ENCODE assay signal across 34 cellular contexts in genomic region chr9:105226055-105226454, GRCh38. TPM values are rescaled to one million over a fixed set of nuclear protein-coding genes. Genes with fewer than 3 reads are reported as not detected.
A peak's percentile ranks its signal among the peaks of the same experiment; 100 is the strongest.
DNase-seq lines count a peak whose midpoint lies in the region; ATAC-seq, FAIRE-seq and TF ChIP-seq lines count a peak whose summit lies in the region.
"Had no signal": no experiment of that assay in that cellular context is flagged by ENCODE, and none has a peak within 500 bp of the region (broad histone marks: within the 10 kb centered on the region; RNA-seq: fewer than 3 reads in every experiment).

No MANE protein-coding gene starts in this region.

- no peak for TF ChIP-seq POLR2A in gastrocnemius medialis (IDR thresholded peaks at IDR 0.05)

- intact Hi-C loops in gastrocnemius medialis (cut with DNase I; ENCODE audit: low total_unique reads), result no loop called here

- H3K9ac ChIP-seq in GM23248, result no peak overlapping the region
- H3K9ac ChIP-seq: BLaER1; BLaER1 treated with 17β-estradiol and CSF1 and Interleukin-3, amounts not matched to agents 10 nM and 100 nM had no signal

- H3K9me2 ChIP-seq in GM23248 (ENCODE audit: insufficient read depth), result no peaks in the 10 kb centered on the region

- H3K9me3 ChIP-seq in GM23248 (ENCODE audit: low read depth), result peaks cover 9% of the 10 kb centered on the region
- peaks cover 0 to 8% (median 0%) of the 10 kb centered on the region in 3 donors for H3K9me3 ChIP-seq in gastrocnemius medialis
- H3K9me3 ChIP-seq: BE2C had no signal

- no peaks in the 10 kb centered on the region for H3K79me2 ChIP-seq in GM23248 (ENCODE audit: insufficient read depth)

- in situ Hi-C loops in GM23248 (cut with MboI) (no loop called here), gastrocnemius medialis (cut with MboI; ENCODE audit: low sequenced_read_pairs in 4 of 4) (no loop called here)

- H3K27me3 ChIP-seq in GM23248 (replicated peaks; ENCODE audit: insufficient read depth) (no peaks in the 10 kb centered on the region), gastrocnemius medialis (no peaks in the 10 kb centered on the region)
- H3K27me3 ChIP-seq: BE2C; BLaER1; BLaER1 treated with 17β-estradiol and CSF1 and Interleukin-3, amounts not matched to agents 10 nM and 100 nM had no signal

- H3K27ac ChIP-seq in GM23248, result no peak overlapping the region
- peak overlapping the region; percentile 5 for H3K27ac ChIP-seq in caudate nucleus (ENCODE audit: low read depth, low read length)
- no peak overlapping the region for H3K27ac ChIP-seq in gastrocnemius medialis
- H3K27ac ChIP-seq: 22Rv1; A549; BLaER1; BLaER1 treated with 17β-estradiol and CSF1 and Interleukin-3, amounts not matched to agents 10 nM and 100 nM; C4-2B had no signal

- H3K4me1 ChIP-seq in GM23248 (ENCODE audit: insufficient read depth), result no peaks in the 10 kb centered on the region
- no peaks in the 10 kb centered on the region for H3K4me1 ChIP-seq in gastrocnemius medialis
- H3K4me1 ChIP-seq: A549; BE2C; BLaER1; BLaER1 treated with 17β-estradiol and CSF1 and Interleukin-3, amounts not matched to agents 10 nM and 100 nM; Caco-2 had no signal

- H3K4me3 ChIP-seq in GM23248 (no peak overlapping the region), fibroblast of mammary gland (ENCODE audit: control insufficient read depth, low read depth, low read length) (no peak overlapping the region), gastrocnemius medialis (no peak overlapping the region)
- H3K4me3 ChIP-seq: A549; BLaER1; BLaER1 treated with 17β-estradiol and CSF1 and Interleukin-3, amounts not matched to agents 10 nM and 100 nM had no signal

- FAIRE-seq in D721Med (lab: Jason Lieb, UNC), result no peak
- FAIRE-seq: A204.1, A549 had no signal

- no peak overlapping the region for H3K4me2 ChIP-seq in GM23248 (ENCODE audit: unreplicated experiment)
- H3K4me2 ChIP-seq: A549; BLaER1; BLaER1 treated with 17β-estradiol and CSF1 and Interleukin-3, amounts not matched to agents 10 nM and 100 nM had no signal

- TF ChIP-seq CTCF in fibroblast of mammary gland (conservative IDR thresholded peaks at IDR 0.05; ENCODE audit: control insufficient read depth, insufficient read depth, low read depth, low read length) (no peak), D721Med (IDR thresholded peaks at IDR 0.05; ENCODE audit: insufficient read depth, missing control alignments) (no peak), gastrocnemius medialis (IDR thresholded peaks at IDR 0.05 in 4 of 5, conservative IDR thresholded peaks at IDR 0.05 in 1 of 5) (no peak)

- no peaks in the 10 kb centered on the region for H3F3A ChIP-seq in GM23248 (ENCODE audit: insufficient read depth)

- H3K36me3 ChIP-seq in GM23248 (ENCODE audit: low read depth) (no peaks in the 10 kb centered on the region), gastrocnemius medialis (no peaks in the 10 kb centered on the region)
- H3K36me3 ChIP-seq: BE2C; BLaER1; BLaER1 treated with 17β-estradiol and CSF1 and Interleukin-3, amounts not matched to agents 10 nM and 100 nM had no signal

- H2AFZ ChIP-seq in GM23248, result no peak overlapping the region

- DNase-seq in GM23248, result peak; percentile 59
- peak in 4 of 61 donors; percentile 2 to 68 (median 28) for DNase-seq in caudate nucleus (lab: John Stamatoyannopoulos, UW)
- DNase-seq in fibroblast of mammary gland (ENCODE audit: low read depth), result peak; percentile 55
- peak; percentile 11 for DNase-seq in iris pigment epithelial cell (ENCODE audit: low read depth)
- DNase-seq in D721Med (ENCODE audit: insufficient read length, low spot score), result no peak
- DNase-seq in gastrocnemius medialis, result no peak
- no peak for DNase-seq in RPMI8226
- DNase-seq: 8988T; ACHN; AML-193; BE2C; C1 segment of cervical spinal cord; Caco-2; Calu3; CD4-positive, alpha-beta memory T cell; CD4-positive, alpha-beta T cell; CD4-positive, CD25-positive, alpha-beta regulatory T cell; CD8-positive, alpha-beta memory T cell; CD8-positive, alpha-beta T cell; COR-L47; DMS 273 treated with DMSO at 0.1 percent for 48 hours; DMS153; DMS53; DMS79; DMS79 treated with DMSO at 0.1 percent for 48 hours; DND-41; EL had no signal

- no peak for ATAC-seq in gastrocnemius medialis
- no peak for ATAC-seq in GM21786 (IDR thresholded peaks at IDR 0.05; ENCODE audit: unreplicated experiment)
- ATAC-seq: A549; CD8-positive, alpha-beta T cell had no signal

- no peaks in the 10 kb centered on the region for H4K20me1 ChIP-seq in GM23248 (ENCODE audit: insufficient read depth)
- H4K20me1 ChIP-seq: BLaER1; BLaER1 treated with 17β-estradiol and CSF1 and Interleukin-3, amounts not matched to agents 10 nM and 100 nM had no signal

RNA-seq across cellular contexts. Expression of gene SLC44A1, which starts 18.4 kb away (rescaled TPM):
- total RNA-seq in GM23248 (2014; rRNA removed; shearing (Covaris generic)), result 52.6 and 54.6 TPM in 2 replicates
- polyA plus RNA-seq in GM23248 (2016; fragmentation: Nextera tagmentation; extraction: Ambion mirVana), result 27.8 and 30.4 TPM in 2 replicates
- 10 to 100 TPM in 3 of 4 donors, 1 to 10 TPM in 1; 5.4 to 15.9 (median 11.3) TPM for total RNA-seq in gastrocnemius medialis

Comparison
In these comparisons a context has a peak if more than half of its experiments do, and no peak if none do; other contexts are left out.
1. DNase-seq: peak in GM23248 (single experiment), fibroblast of mammary gland (single experiment) and iris pigment epithelial cell (single experiment); none in D721Med (single experiment), gastrocnemius medialis (0 of 2) and RPMI8226 (single experiment).